In genomic region chr11:65872555-65873279, GRCh38 we compare ENCODE assay signal across 1 cellular context.
TF ChIP-seq lines count a peak whose summit lies in the region.

TSS of gene EFEMP2 (minus strand) at chr11:65872800. CDS start at chr11:65872354, 446 bp downstream.

TF ChIP-seq in K562, 482 proteins besides CTCF, POLR2A, EP300 and RAD21 (continued from another document):
- TF ChIP-seq ZBTB33 (CRISPR knock-in tag; IDR thresholded peaks at IDR 0.05) (peak; percentile 93), MIER1 (IDR thresholded peaks at IDR 0.05; ENCODE audit: low read depth) (0 out of 2 replicates have a peak, but pooled peaks have one; percentile 31), KLF1 (tag; IDR thresholded peaks at IDR 0.05) (no peak), ZNF263 (CRISPR knock-in tag; IDR thresholded peaks at IDR 0.05; ENCODE audit: borderline replicate concordance) (0 out of 2 replicates have a peak, but pooled peaks have one; percentile 0), POLR2G (IDR thresholded peaks at IDR 0.05; ENCODE audit: low read depth, low read length) (peak; percentile 18; the same call in 1 of the 2 replicates), CEBPB (tag; IDR thresholded peaks at IDR 0.05) (no peak)
